In genomic region chr14:75274899-75275569, GRCh38 we compare ENCODE assay signal across 9 cellular contexts. TPM values are rescaled to one million over a fixed set of nuclear protein-coding genes. Genes with fewer than 3 reads are reported as not detected.
DNase-seq lines count a peak whose midpoint lies in the region; ATAC-seq and TF ChIP-seq lines count a peak whose summit lies in the region.
"Had no signal": no experiment of that assay in that cellular context is flagged by ENCODE, and none has a peak within 500 bp of the region (broad histone marks: within the 10 kb centered on the region; RNA-seq: fewer than 3 reads in every experiment).

No MANE protein-coding gene starts in this region.

- H3K4me3 Mint-ChIP-seq in CD14-positive monocyte (peak overlapping the region; percentile 45 to 59), natural killer cell (peak overlapping the region; percentile 67)
- peak overlapping the region; percentile 17 for H3K4me3 Mint-ChIP-seq in dendritic cell treated with granulocyte-macrophage colony-stimulating factor and Interleukin-4, amounts not matched to agents 40 ng/mL and 50 ng/mL, for 4 days

- ATAC-seq in natural killer cell (peak; percentile 29 to 54 (median 41)), HG03139 (IDR thresholded peaks at IDR 0.05; ENCODE audit: unreplicated experiment) (no peak)

- 0 out of 2 replicates have a peak, but pooled peaks cover 2% of the 10 kb centered on the region for H3K4me1 ChIP-seq in BE2C

- H3K36me3 Mint-ChIP-seq in CD14-positive monocyte: peaks cover 20 to 25% of the 10 kb centered on the region in 2 donors
- H3K36me3 Mint-ChIP-seq in dendritic cell treated with granulocyte-macrophage colony-stimulating factor and Interleukin-4, amounts not matched to agents 40 ng/mL and 50 ng/mL, for 4 days (ENCODE audit: low read depth): peaks cover 14% of the 10 kb centered on the region
- no peaks in the 10 kb centered on the region for H3K36me3 Mint-ChIP-seq in natural killer cell

- DNase-seq in CD14-positive monocyte (ENCODE audit: low spot score): peak; percentile 97
- peak; percentile 98 for DNase-seq in NOMO-1 treated with dmso at 0.1 percent for 144 hours (lab: John Stamatoyannopoulos, UW; ENCODE audit: unreplicated experiment)
- peak; percentile 72 for DNase-seq in natural killer cell
- DNase-seq in BE2C: no peak
- DNase-seq in NCI-H1105 treated with DMSO at 0.1 percent for 48 hours (lab: John Stamatoyannopoulos, UW): no peak
- DNase-seq in DMS 273 treated with DMSO at 0.1 percent for 48 hours (lab: John Stamatoyannopoulos, UW): no peak
- DNase-seq: kidney glomerular epithelial cell had no signal

- H3K27me3 Mint-ChIP-seq in CD14-positive monocyte (ENCODE audit: low read depth in 3 of 3) (peaks cover 0 to 19% (median 3%) of the 10 kb centered on the region in 3 donors), natural killer cell (ENCODE audit: low read depth in 2 of 2) (peaks cover 10 to 12% of the 10 kb centered on the region in 2 donors)
- peaks cover 10% of the 10 kb centered on the region for H3K27me3 Mint-ChIP-seq in dendritic cell treated with granulocyte-macrophage colony-stimulating factor and Interleukin-4, amounts not matched to agents 40 ng/mL and 50 ng/mL, for 4 days

- H3K9me3 ChIP-seq in BE2C: no peaks in the 10 kb centered on the region

- H3K4me3 ChIP-seq in BE2C (ENCODE audit: low read depth, low read length): no peak overlapping the region

- intact Hi-C loops in CD14-positive monocyte (cut with micrococcal nuclease) (loop anchor here (5.0 kb wide), 2 partner anchors 88 to 138 kb away; no protein-coding TSS in a partner anchor), natural killer cell (cut with micrococcal nuclease) (loop anchor here (2.0 kb wide), 1 partner anchor 16 kb away; no protein-coding TSS in a partner anchor)
- intact Hi-C loops in dendritic cell treated with granulocyte-macrophage colony-stimulating factor and Interleukin-4, amounts not matched to agents 40 ng/mL and 50 ng/mL, for 4 days (cut with micrococcal nuclease): loop anchor here (1.0 to 5.0 kb wide), 2 partner anchors 16 to 88 kb away; no protein-coding TSS in a partner anchor

- H3K9me3 Mint-ChIP-seq in CD14-positive monocyte: peaks cover 6 to 13% (median 10%) of the 10 kb centered on the region in 7 donors
- no peaks in the 10 kb centered on the region for H3K9me3 Mint-ChIP-seq in dendritic cell treated with granulocyte-macrophage colony-stimulating factor and Interleukin-4, amounts not matched to agents 40 ng/mL and 50 ng/mL, for 4 days
- no peaks in the 10 kb centered on the region for H3K9me3 Mint-ChIP-seq in natural killer cell

- no peaks in the 10 kb centered on the region for H3K36me3 ChIP-seq in BE2C

- peaks cover 51% of the 10 kb centered on the region for H3K4me1 Mint-ChIP-seq in CD14-positive monocyte
- H3K4me1 Mint-ChIP-seq in dendritic cell treated with granulocyte-macrophage colony-stimulating factor and Interleukin-4, amounts not matched to agents 40 ng/mL and 50 ng/mL, for 4 days (ENCODE audit: low read depth): peaks cover 63% of the 10 kb centered on the region
- H3K4me1 Mint-ChIP-seq in natural killer cell: peaks cover 50 to 68% of the 10 kb centered on the region in 2 donors

- peak overlapping the region; percentile 97 to 100 (median 99) for H3K27ac Mint-ChIP-seq in CD14-positive monocyte
- H3K27ac Mint-ChIP-seq in dendritic cell treated with granulocyte-macrophage colony-stimulating factor and Interleukin-4, amounts not matched to agents 40 ng/mL and 50 ng/mL, for 4 days: peak overlapping the region; percentile 98
- H3K27ac Mint-ChIP-seq in natural killer cell: peak overlapping the region; percentile 93 to 95

- no peaks in the 10 kb centered on the region for H3K27me3 ChIP-seq in BE2C

- TF ChIP-seq CTCF in CD14-positive monocyte (IDR thresholded peaks at IDR 0.05) (no peak), natural killer cell (IDR thresholded peaks at IDR 0.05) (no peak), BE2C (IDR thresholded peaks at IDR 0.05; ENCODE audit: low read depth, low read length) (no peak)

RNA-seq across cellular contexts. Expression of gene FOS, which starts 3.6 kb away (rescaled TPM):
- 1,000 to 10,000 TPM; 4,403 to 4,841 TPM for polyA plus RNA-seq in CD14-positive monocyte
- total RNA-seq in natural killer cell: 1,000 to 10,000 TPM; 2,527 to 3,257 (median 3,104) TPM
- polyA plus RNA-seq in BE2C (2012; ENCODE audit: insufficient read depth, insufficient read length, low read depth): 5.2 TPM

Comparison
In these comparisons a context has a peak if more than half of its experiments do, and no peak if none do; other contexts are left out.
1. DNase-seq: peak in CD14-positive monocyte (single experiment), NOMO-1 treated with dmso at 0.1 percent for 144 hours (single experiment) and natural killer cell (single experiment); none in BE2C (single experiment), NCI-H1105 treated with DMSO at 0.1 percent for 48 hours (single experiment) and DMS 273 treated with DMSO at 0.1 percent for 48 hours (single experiment).
2. H3K4me3 Mint-ChIP-seq: peak in every context shown above with its lines; median percentile 67 in natural killer cell; 52 in CD14-positive monocyte; 17 in dendritic cell treated with granulocyte-macrophage colony-stimulating factor and Interleukin-4, amounts not matched to agents 40 ng/mL and 50 ng/mL, for 4 days.
3. Peak in every context shown above with its lines, with median percentiles within 50 percentile points of each other: H3K27ac Mint-ChIP-seq.